28 cellular contexts compared by ENCODE assay signal in the genomic region with DNA sequence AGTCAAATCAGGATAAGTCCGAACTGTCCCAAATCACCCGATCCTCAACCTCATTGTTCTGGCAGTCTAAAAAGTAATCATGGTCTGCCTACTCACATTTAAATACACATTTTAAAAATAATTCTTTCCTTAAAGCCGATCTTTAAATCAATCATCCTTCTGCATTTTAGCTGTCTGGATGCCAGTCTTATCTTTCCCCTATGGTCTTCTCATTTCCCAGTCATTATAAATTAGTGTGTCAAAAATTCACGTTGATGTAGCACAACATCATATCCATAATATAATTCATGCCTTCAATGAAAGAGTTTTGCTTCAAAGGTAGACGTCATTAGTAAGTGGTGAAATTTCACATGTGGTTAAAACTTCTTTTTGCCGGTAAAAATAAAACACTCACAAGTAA.
"Had no signal": no experiment of that assay in that cellular context is flagged by ENCODE, and none has a peak within 500 bp of the region (broad histone marks: within the 10 kb centered on the region; RNA-seq: fewer than 3 reads in every experiment).

No MANE protein-coding gene starts in this region.

- H3K4me3 ChIP-seq: colonic mucosa, coronary artery, dorsolateral prefrontal cortex, esophagus muscularis mucosa, esophagus squamous epithelium, gastrocnemius medialis, gastroesophageal sphincter, heart left ventricle, heart right ventricle had no signal

- H3K9me3 ChIP-seq: colonic mucosa, esophagus muscularis mucosa, esophagus squamous epithelium, gastrocnemius medialis, gastroesophageal sphincter, heart left ventricle, heart right ventricle had no signal

- H3K27me3 ChIP-seq: colonic mucosa, esophagus muscularis mucosa, esophagus squamous epithelium, foreskin keratinocyte, gastrocnemius medialis, gastroesophageal sphincter, heart left ventricle, heart right ventricle had no signal

- H3K4me1 ChIP-seq: colonic mucosa, esophagus muscularis mucosa, esophagus squamous epithelium, foreskin keratinocyte, gastrocnemius medialis, gastroesophageal sphincter had no signal

- H3K36me3 ChIP-seq: colonic mucosa, esophagus muscularis mucosa, esophagus squamous epithelium, gastrocnemius medialis, gastroesophageal sphincter, heart left ventricle, heart right ventricle had no signal

- ATAC-seq: effector memory CD8-positive, alpha-beta T cell; esophagus mucosa; foreskin keratinocyte; gastrocnemius medialis; gastroesophageal sphincter; heart left ventricle had no signal

- DNase-seq: colonic mucosa; cortex of kidney; dermis blood vessel endothelial cell; dorsolateral prefrontal cortex; effector CD4-positive, alpha-beta T cell; effector CD8-positive, alpha-beta T cell; effector memory CD4-positive, alpha-beta T cell; effector memory CD8-positive, alpha-beta T cell; endodermal cell; erythroblast; esophagus squamous epithelium; foreskin fibroblast; foreskin keratinocyte; foreskin melanocyte; gastrocnemius medialis; glutamatergic neuron; head of caudate nucleus; heart left ventricle; heart right ventricle had no signal

- FAIRE-seq: colon, endometrium, endothelial cell of umbilical vein, frontal cortex had no signal

- H3K27ac ChIP-seq: colonic mucosa, coronary artery, dorsolateral prefrontal cortex, epithelial cell of prostate, esophagus muscularis mucosa, esophagus squamous epithelium, foreskin keratinocyte, gastrocnemius medialis, gastroesophageal sphincter, heart left ventricle, heart right ventricle had no signal
